ENCODE assay signal across 14 cellular contexts in the genomic region with DNA sequence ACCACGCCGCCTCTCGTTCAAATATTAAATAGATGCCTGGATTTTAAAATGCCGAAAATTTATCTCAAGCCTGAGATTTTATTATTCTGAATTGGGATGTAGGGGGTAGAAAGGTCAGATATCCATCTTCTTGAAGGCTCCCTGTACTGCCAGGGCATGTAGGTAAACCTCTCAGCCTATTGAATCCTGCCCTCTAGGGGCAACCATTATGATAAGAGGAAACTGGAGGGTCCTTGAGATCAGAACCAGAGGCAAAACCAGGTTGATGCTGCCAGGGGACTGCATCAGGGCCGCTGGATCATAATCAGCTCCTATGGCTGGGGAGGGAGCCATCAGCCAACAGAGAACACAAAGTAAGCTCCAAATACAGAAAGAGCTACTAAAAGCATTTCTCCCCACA.
DNase-seq lines count a peak whose midpoint lies in the region; ATAC-seq, FAIRE-seq and TF ChIP-seq lines count a peak whose summit lies in the region.
"Had no signal": no experiment of that assay in that cellular context is flagged by ENCODE, and none has a peak within 500 bp of the region (broad histone marks: within the 10 kb centered on the region; RNA-seq: fewer than 3 reads in every experiment).

No MANE protein-coding gene starts in this region.

- H2AFZ ChIP-seq in DND-41 (ENCODE audit: low read depth, low read length), result no peak overlapping the region
- no peak overlapping the region for H2AFZ ChIP-seq in Loucy (ENCODE audit: low read length)
- no peak overlapping the region for H2AFZ ChIP-seq in keratinocyte (ENCODE audit: control insufficient read depth, low read length)

- H3K9me3 ChIP-seq in DND-41 (ENCODE audit: insufficient read depth, low read length, severe bottlenecking) (no peaks in the 10 kb centered on the region), Loucy (ENCODE audit: insufficient read depth, low read depth, low read length) (no peaks in the 10 kb centered on the region), keratinocyte (ENCODE audit: control insufficient read depth, low read depth, low read length) (no peaks in the 10 kb centered on the region), gastrocnemius medialis (no peaks in the 10 kb centered on the region)
- H3K9me3 ChIP-seq: MG63 had no signal

- H3K9ac ChIP-seq in DND-41 (ENCODE audit: low read depth, low read length) (no peak overlapping the region), Loucy (ENCODE audit: low read depth, low read length, poor library complexity, severe bottlenecking) (no peak overlapping the region), keratinocyte (ENCODE audit: control insufficient read depth, extremely low read depth, insufficient read depth, low read length) (no peak overlapping the region)

- in situ Hi-C loops in gastrocnemius medialis (cut with MboI; ENCODE audit: low sequenced_read_pairs in 4 of 4), result loop anchor here in 1 of 4 donors (25.0 kb wide), 1 partner anchor 415 kb away; no protein-coding TSS in a partner anchor

- H3K4me2 ChIP-seq in DND-41 (ENCODE audit: insufficient read depth, low read length) (no peak overlapping the region), Loucy (ENCODE audit: low read depth, low read length, poor library complexity, severe bottlenecking) (no peak overlapping the region), keratinocyte (ENCODE audit: control insufficient read depth, extremely low read depth, insufficient read depth, low read depth, low read length) (no peak overlapping the region)

- CTCF ChIA-PET in GM10248 (lab: Yijun Ruan, JAX), result interaction anchor here (0.7 to 3.9 kb wide), 6 partner anchors 9 to 66 kb away, joined by 3 to 14 read pairs (median 8); no protein-coding TSS in a partner anchor

- POLR2A ChIA-PET in GM10248 (lab: Yijun Ruan, JAX), result no interaction called here

- H3K79me2 ChIP-seq in DND-41 (ENCODE audit: insufficient read depth, low read length) (no peaks in the 10 kb centered on the region), Loucy (ENCODE audit: insufficient read depth, low read length) (no peaks in the 10 kb centered on the region), keratinocyte (ENCODE audit: control insufficient read depth, insufficient read depth, low read length) (no peaks in the 10 kb centered on the region)

- H3K9me1 ChIP-seq in keratinocyte (ENCODE audit: control insufficient read depth, extremely low read depth, insufficient read depth, low read length), result no peaks in the 10 kb centered on the region

- FAIRE-seq in keratinocyte (lab: Jason Lieb, UNC), result no peak

- ATAC-seq in DND-41 (ENCODE audit: insufficient read depth, low read depth) (no peak), gastrocnemius medialis (no peak)
- ATAC-seq: Right ventricle myocardium inferior had no signal

- H3K36me3 ChIP-seq in DND-41 (ENCODE audit: insufficient read depth, low read length), result no peaks in the 10 kb centered on the region
- no peaks in the 10 kb centered on the region for H3K36me3 ChIP-seq in Loucy (ENCODE audit: insufficient read depth, low read length)
- no peaks in the 10 kb centered on the region for H3K36me3 ChIP-seq in keratinocyte (ENCODE audit: control insufficient read depth in 2 of 2, extremely low read depth in 1 of 2, insufficient read depth in 2 of 2, low read length in 2 of 2)
- no peaks in the 10 kb centered on the region for H3K36me3 ChIP-seq in gastrocnemius medialis
- H3K36me3 ChIP-seq: MG63 had no signal

- H3K4me3 ChIP-seq in DND-41 (ENCODE audit: low read depth in 1 of 2, low read length in 2 of 2), result no peak overlapping the region
- H3K4me3 ChIP-seq in Loucy (ENCODE audit: low read length, poor library complexity, severe bottlenecking), result no peak overlapping the region
- no peak overlapping the region for H3K4me3 ChIP-seq in keratinocyte (ENCODE audit: control insufficient read depth in 2 of 3, extremely low read depth in 1 of 3, insufficient read depth in 2 of 3, low read depth in 1 of 3, low read length in 3 of 3)
- no peak overlapping the region for H3K4me3 ChIP-seq in gastrocnemius medialis
- H3K4me3 ChIP-seq: dorsolateral prefrontal cortex, MG63 had no signal

- intact Hi-C loops in gastrocnemius medialis (cut with DNase I; ENCODE audit: low total_unique reads), result no loop called here

- H3K27ac ChIP-seq in DND-41 (ENCODE audit: low read length) (no peak overlapping the region), keratinocyte (ENCODE audit: control insufficient read depth, insufficient read depth, low read length) (no peak overlapping the region), gastrocnemius medialis (no peak overlapping the region)

- no peaks in the 10 kb centered on the region for H3K9me2 ChIP-seq in Loucy (replicated peaks; ENCODE audit: low read depth, low read length)

- TF ChIP-seq CTCF in DND-41 (IDR thresholded peaks at IDR 0.05; ENCODE audit: borderline replicate concordance, extremely low read depth, low read length, poor library complexity, severe bottlenecking) (peak; percentile 43), Loucy (conservative IDR thresholded peaks at IDR 0.05; ENCODE audit: low read length) (peak; percentile 53), keratinocyte (optimal IDR thresholded peaks at IDR 0.05 in 1 of 3, IDR thresholded peaks at IDR 0.05 in 1 of 3, conservative IDR thresholded peaks at IDR 0.05 in 1 of 3; ENCODE audit: extremely low read depth in 1 of 3, insufficient read depth in 2 of 3, low read length in 3 of 3) (peak; percentile 28 to 53 (median 41)), gastrocnemius medialis (IDR thresholded peaks at IDR 0.05 in 4 of 5, conservative IDR thresholded peaks at IDR 0.05 in 1 of 5) (peak in 2 of 5 experiments; percentile 14 to 38), GM10248 (IDR thresholded peaks at IDR 0.05; ENCODE audit: control extremely low read depth, extremely low read depth, low read depth, missing control alignments) (no peak)

- no peak for TF ChIP-seq POLR2A in gastrocnemius medialis (IDR thresholded peaks at IDR 0.05)

- DNase-seq in DND-41 (no peak), SK-N-DZ (ENCODE audit: low spot score) (peak; percentile 35), keratinocyte (ENCODE audit: low read depth, low spot score) (no peak), gastrocnemius medialis (no peak), GM10248 (ENCODE audit: extremely low spot score) (no peak), NOMO-1 treated with dmso at 0.1 percent for 144 hours (lab: John Stamatoyannopoulos, UW; ENCODE audit: unreplicated experiment) (no peak)
- DNase-seq in activated naive CD4-positive, alpha-beta T cell treated with Interleukin-2 at 50 U/mL for 16 hours, result no peak
- DNase-seq: activated naive CD4-positive, alpha-beta T cell treated with anti-CD3 and anti-CD28 coated beads for 36 hours; dorsolateral prefrontal cortex; GF-D8; MG63; midbrain had no signal

- dilution Hi-C loops in keratinocyte (cut with MboI; ENCODE audit: extremely low pct_ligation_motif_present, low sequenced_read_pairs), result no loop called here

- no peaks in the 10 kb centered on the region for H4K20me1 ChIP-seq in DND-41 (ENCODE audit: insufficient read depth, low read length)
- no peaks in the 10 kb centered on the region for H4K20me1 ChIP-seq in Loucy (ENCODE audit: insufficient read depth, low read length, poor library complexity, severe bottlenecking)
- H4K20me1 ChIP-seq in keratinocyte (ENCODE audit: control insufficient read depth, extremely low read depth, insufficient read depth, low read length), result no peaks in the 10 kb centered on the region

- no peaks in the 10 kb centered on the region for H3K27me3 ChIP-seq in DND-41 (ENCODE audit: insufficient read depth, low read length, poor library complexity)
- H3K27me3 ChIP-seq in Loucy (ENCODE audit: insufficient read depth, low read length, poor library complexity, severe bottlenecking), result no peaks in the 10 kb centered on the region
- no peaks in the 10 kb centered on the region for H3K27me3 ChIP-seq in keratinocyte (ENCODE audit: control insufficient read depth, extremely low read depth, insufficient read depth, low read length)
- no peaks in the 10 kb centered on the region for H3K27me3 ChIP-seq in gastrocnemius medialis
- H3K27me3 ChIP-seq: dorsolateral prefrontal cortex, MG63 had no signal

- H3F3A ChIP-seq in Loucy (ENCODE audit: low read depth), result no peaks in the 10 kb centered on the region

- H3K4me1 ChIP-seq in DND-41 (ENCODE audit: insufficient read depth, low read length), result no peaks in the 10 kb centered on the region
- no peaks in the 10 kb centered on the region for H3K4me1 ChIP-seq in Loucy (ENCODE audit: insufficient read depth, low read length, poor library complexity, severe bottlenecking)
- H3K4me1 ChIP-seq in keratinocyte (ENCODE audit: control insufficient read depth, extremely low read depth, insufficient read depth, low read length), result no peaks in the 10 kb centered on the region
- peaks cover 10 to 22% of the 10 kb centered on the region in 2 donors for H3K4me1 ChIP-seq in gastrocnemius medialis
